1 cellular context compared by ENCODE assay signal in the genomic region with DNA sequence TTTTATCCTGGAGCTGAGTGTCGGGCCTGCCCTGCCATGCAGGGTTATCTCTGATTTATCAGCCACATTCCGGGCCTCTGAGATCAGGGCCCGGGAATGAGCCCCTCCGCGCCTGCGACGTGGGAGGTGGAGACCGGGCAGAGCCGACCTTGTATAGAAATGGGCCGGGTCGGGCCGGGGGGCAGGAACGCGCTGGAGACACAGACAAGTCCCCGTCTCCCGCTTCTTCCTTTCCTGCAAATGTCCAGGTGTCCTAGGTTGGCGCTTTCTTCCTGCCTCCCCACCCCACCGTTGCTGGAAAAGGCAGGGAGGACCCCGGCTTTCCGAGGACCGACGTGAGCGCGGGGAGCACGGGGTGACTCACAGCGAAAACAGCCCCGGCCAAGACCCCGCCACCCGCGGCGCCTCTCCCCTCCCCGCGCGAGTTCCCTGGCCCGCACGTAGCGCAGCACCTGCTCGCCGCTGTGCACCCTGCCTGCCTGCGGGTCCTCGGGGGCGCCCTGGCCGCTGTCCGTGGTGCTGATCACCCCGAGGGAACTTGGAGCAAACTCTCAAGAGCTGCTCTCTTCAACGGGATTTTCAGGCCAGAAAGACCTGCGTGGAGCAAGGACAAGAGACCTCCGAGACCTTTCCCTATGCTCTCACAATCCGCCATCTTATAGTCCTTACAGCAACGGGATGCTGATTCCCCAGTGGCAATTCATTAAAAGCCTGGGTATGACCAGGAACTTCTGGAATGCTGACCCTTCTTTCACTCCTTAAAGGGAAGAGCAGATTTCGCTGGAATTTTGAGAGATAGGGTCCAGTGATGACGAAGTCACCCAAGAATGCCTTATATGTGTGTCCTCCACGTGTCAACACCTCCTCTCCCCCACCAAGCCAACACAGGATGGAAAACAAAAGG.
TF ChIP-seq lines count a peak whose summit lies in the region.

No MANE protein-coding gene starts in this region.

TF ChIP-seq in HepG2, 621 proteins besides CTCF, POLR2A, EP300 and RAD21 (continued from another document and continues in another):
- TF ChIP-seq, protein P1, sequence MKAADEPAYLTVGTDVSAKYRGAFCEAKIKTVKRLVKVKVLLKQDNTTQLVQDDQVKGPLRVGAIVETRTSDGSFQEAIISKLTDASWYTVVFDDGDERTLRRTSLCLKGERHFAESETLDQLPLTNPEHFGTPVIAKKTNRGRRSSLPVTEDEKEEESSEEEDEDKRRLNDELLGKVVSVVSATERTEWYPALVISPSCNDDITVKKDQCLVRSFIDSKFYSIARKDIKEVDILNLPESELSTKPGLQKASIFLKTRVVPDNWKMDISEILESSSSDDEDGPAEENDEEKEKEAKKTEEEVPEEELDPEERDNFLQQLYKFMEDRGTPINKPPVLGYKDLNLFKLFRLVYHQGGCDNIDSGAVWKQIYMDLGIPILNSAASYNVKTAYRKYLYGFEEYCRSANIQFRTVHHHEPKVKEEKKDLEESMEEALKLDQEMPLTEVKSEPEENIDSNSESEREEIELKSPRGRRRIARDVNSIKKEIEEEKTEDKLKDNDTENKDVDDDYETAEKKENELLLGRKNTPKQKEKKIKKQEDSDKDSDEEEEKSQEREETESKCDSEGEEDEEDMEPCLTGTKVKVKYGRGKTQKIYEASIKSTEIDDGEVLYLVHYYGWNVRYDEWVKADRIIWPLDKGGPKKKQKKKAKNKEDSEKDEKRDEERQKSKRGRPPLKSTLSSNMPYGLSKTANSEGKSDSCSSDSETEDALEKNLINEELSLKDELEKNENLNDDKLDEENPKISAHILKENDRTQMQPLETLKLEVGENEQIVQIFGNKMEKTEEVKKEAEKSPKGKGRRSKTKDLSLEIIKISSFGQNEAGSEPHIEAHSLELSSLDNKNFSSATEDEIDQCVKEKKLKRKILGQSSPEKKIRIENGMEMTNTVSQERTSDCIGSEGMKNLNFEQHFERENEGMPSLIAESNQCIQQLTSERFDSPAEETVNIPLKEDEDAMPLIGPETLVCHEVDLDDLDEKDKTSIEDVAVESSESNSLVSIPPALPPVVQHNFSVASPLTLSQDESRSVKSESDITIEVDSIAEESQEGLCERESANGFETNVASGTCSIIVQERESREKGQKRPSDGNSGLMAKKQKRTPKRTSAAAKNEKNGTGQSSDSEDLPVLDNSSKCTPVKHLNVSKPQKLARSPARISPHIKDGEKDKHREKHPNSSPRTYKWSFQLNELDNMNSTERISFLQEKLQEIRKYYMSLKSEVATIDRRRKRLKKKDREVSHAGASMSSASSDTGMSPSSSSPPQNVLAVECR (CRISPR knock-in tag; IDR thresholded peaks at IDR 0.05; ENCODE audit: borderline replicate concordance): peak; percentile 85
- peak; percentile 92; the same call in 1 of the 2 replicates for TF ChIP-seq SIN3A (IDR thresholded peaks at IDR 0.05; ENCODE audit: borderline replicate concordance, low read depth, low read length)
- TF ChIP-seq, protein P2, sequence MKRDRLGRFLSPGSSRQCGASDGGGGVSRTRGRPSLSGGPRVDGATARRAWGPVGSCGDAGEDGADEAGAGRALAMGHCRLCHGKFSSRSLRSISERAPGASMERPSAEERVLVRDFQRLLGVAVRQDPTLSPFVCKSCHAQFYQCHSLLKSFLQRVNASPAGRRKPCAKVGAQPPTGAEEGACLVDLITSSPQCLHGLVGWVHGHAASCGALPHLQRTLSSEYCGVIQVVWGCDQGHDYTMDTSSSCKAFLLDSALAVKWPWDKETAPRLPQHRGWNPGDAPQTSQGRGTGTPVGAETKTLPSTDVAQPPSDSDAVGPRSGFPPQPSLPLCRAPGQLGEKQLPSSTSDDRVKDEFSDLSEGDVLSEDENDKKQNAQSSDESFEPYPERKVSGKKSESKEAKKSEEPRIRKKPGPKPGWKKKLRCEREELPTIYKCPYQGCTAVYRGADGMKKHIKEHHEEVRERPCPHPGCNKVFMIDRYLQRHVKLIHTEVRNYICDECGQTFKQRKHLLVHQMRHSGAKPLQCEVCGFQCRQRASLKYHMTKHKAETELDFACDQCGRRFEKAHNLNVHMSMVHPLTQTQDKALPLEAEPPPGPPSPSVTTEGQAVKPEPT (CRISPR knock-in tag; IDR thresholded peaks at IDR 0.05; ENCODE audit: low read depth): peak; percentile 96
- no peak for TF ChIP-seq TCF7 (IDR thresholded peaks at IDR 0.05; ENCODE audit: low read depth)
- peak; percentile 96; the same call in 1 of the 2 replicates for TF ChIP-seq ARHGAP35 (CRISPR knock-in tag; IDR thresholded peaks at IDR 0.05; ENCODE audit: borderline replicate concordance)
- TF ChIP-seq PAWR (CRISPR knock-in tag; IDR thresholded peaks at IDR 0.05; ENCODE audit: borderline replicate concordance): peak; percentile 95; the same call in 1 of the 2 replicates
- TF ChIP-seq ZNF441 (CRISPR knock-in tag; IDR thresholded peaks at IDR 0.05; ENCODE audit: borderline replicate concordance): peak; percentile 96
- TF ChIP-seq ZNF746 (CRISPR knock-in tag; IDR thresholded peaks at IDR 0.05): peak; percentile 43; the same call in 1 of the 2 replicates
- no peak for TF ChIP-seq FOXK2 (IDR thresholded peaks at IDR 0.05)
- TF ChIP-seq NPAS2 (CRISPR knock-in tag; IDR thresholded peaks at IDR 0.05; ENCODE audit: borderline replicate concordance): no peak
- no peak for TF ChIP-seq ZNF121 (CRISPR knock-in tag; IDR thresholded peaks at IDR 0.05)
- no peak; the same call in 1 of the 2 replicates for TF ChIP-seq HCFC1 (IDR thresholded peaks at IDR 0.05; ENCODE audit: low read depth, low read length)
- peak; percentile 99 for TF ChIP-seq ZNF557 (CRISPR knock-in tag; IDR thresholded peaks at IDR 0.05)
- no peak for TF ChIP-seq SMARCE1 (IDR thresholded peaks at IDR 0.05; ENCODE audit: borderline replicate concordance)
- TF ChIP-seq ZNF775 (CRISPR knock-in tag; IDR thresholded peaks at IDR 0.05; ENCODE audit: borderline replicate concordance): peak; percentile 75; the same call in 1 of the 2 replicates
- TF ChIP-seq, protein P3, sequence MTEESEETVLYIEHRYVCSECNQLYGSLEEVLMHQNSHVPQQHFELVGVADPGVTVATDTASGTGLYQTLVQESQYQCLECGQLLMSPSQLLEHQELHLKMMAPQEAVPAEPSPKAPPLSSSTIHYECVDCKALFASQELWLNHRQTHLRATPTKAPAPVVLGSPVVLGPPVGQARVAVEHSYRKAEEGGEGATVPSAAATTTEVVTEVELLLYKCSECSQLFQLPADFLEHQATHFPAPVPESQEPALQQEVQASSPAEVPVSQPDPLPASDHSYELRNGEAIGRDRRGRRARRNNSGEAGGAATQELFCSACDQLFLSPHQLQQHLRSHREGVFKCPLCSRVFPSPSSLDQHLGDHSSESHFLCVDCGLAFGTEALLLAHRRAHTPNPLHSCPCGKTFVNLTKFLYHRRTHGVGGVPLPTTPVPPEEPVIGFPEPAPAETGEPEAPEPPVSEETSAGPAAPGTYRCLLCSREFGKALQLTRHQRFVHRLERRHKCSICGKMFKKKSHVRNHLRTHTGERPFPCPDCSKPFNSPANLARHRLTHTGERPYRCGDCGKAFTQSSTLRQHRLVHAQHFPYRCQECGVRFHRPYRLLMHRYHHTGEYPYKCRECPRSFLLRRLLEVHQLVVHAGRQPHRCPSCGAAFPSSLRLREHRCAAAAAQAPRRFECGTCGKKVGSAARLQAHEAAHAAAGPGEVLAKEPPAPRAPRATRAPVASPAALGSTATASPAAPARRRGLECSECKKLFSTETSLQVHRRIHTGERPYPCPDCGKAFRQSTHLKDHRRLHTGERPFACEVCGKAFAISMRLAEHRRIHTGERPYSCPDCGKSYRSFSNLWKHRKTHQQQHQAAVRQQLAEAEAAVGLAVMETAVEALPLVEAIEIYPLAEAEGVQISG (CRISPR knock-in tag; IDR thresholded peaks at IDR 0.05): peak; percentile 90
- TF ChIP-seq ZNF468 (CRISPR knock-in tag; IDR thresholded peaks at IDR 0.05): peak; percentile 96
- peak; percentile 98; the same call in 1 of the 2 replicates for TF ChIP-seq ZNF83 (CRISPR knock-in tag; IDR thresholded peaks at IDR 0.05; ENCODE audit: borderline replicate concordance)
- peak; percentile 52 for TF ChIP-seq TEAD3 (CRISPR knock-in tag; optimal IDR thresholded peaks at IDR 0.05; ENCODE audit: borderline replicate concordance)
- peak; percentile 35; the same call in 1 of the 2 replicates for TF ChIP-seq HOXA7 (CRISPR knock-in tag; IDR thresholded peaks at IDR 0.05)
- no peak for TF ChIP-seq KDM5A (IDR thresholded peaks at IDR 0.05; ENCODE audit: borderline replicate concordance, low read length)
- TF ChIP-seq EZH2 (conservative IDR thresholded peaks at IDR 0.05; ENCODE audit: low read depth, low read length): no peak
- no peak for TF ChIP-seq SMARCC2 (IDR thresholded peaks at IDR 0.05)
- TF ChIP-seq, protein P4, sequence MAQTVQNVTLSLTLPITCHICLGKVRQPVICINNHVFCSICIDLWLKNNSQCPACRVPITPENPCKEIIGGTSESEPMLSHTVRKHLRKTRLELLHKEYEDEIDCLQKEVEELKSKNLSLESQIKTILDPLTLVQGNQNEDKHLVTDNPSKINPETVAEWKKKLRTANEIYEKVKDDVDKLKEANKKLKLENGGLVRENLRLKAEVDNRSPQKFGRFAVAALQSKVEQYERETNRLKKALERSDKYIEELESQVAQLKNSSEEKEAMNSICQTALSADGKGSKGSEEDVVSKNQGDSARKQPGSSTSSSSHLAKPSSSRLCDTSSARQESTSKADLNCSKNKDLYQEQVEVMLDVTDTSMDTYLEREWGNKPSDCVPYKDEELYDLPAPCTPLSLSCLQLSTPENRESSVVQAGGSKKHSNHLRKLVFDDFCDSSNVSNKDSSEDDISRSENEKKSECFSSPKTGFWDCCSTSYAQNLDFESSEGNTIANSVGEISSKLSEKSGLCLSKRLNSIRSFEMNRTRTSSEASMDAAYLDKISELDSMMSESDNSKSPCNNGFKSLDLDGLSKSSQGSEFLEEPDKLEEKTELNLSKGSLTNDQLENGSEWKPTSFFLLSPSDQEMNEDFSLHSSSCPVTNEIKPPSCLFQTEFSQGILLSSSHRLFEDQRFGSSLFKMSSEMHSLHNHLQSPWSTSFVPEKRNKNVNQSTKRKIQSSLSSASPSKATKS (CRISPR knock-in tag; IDR thresholded peaks at IDR 0.05): no peak
- TF ChIP-seq NKX3-1 (CRISPR knock-in tag; IDR thresholded peaks at IDR 0.05): peak; percentile 99
- TF ChIP-seq ZC3H4 (CRISPR knock-in tag; IDR thresholded peaks at IDR 0.05; ENCODE audit: borderline replicate concordance): peak; percentile 59; the same call in 1 of the 2 replicates
- TF ChIP-seq KDM6A (CRISPR knock-in tag; IDR thresholded peaks at IDR 0.05; ENCODE audit: low read depth): 0 out of 2 replicates have a peak, but pooled peaks have one; percentile 23
- TF ChIP-seq MBD4 (IDR thresholded peaks at IDR 0.05; ENCODE audit: borderline replicate concordance, low read length): no peak
- peak; percentile 79 for TF ChIP-seq GATAD2A (CRISPR knock-in tag; IDR thresholded peaks at IDR 0.05)
- TF ChIP-seq TCF7L2 (IDR thresholded peaks at IDR 0.05; ENCODE audit: low read depth, low read length): no peak
- TF ChIP-seq ZNF251 (CRISPR knock-in tag; IDR thresholded peaks at IDR 0.05): peak; percentile 64; the same call in 1 of the 2 replicates
- TF ChIP-seq, protein P5, sequence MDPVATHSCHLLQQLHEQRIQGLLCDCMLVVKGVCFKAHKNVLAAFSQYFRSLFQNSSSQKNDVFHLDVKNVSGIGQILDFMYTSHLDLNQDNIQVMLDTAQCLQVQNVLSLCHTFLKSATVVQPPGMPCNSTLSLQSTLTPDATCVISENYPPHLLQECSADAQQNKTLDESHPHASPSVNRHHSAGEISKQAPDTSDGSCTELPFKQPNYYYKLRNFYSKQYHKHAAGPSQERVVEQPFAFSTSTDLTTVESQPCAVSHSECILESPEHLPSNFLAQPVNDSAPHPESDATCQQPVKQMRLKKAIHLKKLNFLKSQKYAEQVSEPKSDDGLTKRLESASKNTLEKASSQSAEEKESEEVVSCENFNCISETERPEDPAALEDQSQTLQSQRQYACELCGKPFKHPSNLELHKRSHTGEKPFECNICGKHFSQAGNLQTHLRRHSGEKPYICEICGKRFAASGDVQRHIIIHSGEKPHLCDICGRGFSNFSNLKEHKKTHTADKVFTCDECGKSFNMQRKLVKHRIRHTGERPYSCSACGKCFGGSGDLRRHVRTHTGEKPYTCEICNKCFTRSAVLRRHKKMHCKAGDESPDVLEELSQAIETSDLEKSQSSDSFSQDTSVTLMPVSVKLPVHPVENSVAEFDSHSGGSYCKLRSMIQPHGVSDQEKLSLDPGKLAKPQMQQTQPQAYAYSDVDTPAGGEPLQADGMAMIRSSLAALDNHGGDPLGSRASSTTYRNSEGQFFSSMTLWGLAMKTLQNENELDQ (CRISPR knock-in tag; IDR thresholded peaks at IDR 0.05; ENCODE audit: borderline replicate concordance): peak; percentile 98
- TF ChIP-seq ZNF20 (CRISPR knock-in tag; IDR thresholded peaks at IDR 0.05): no peak
- peak; percentile 87 for TF ChIP-seq ZNF329 (CRISPR knock-in tag; IDR thresholded peaks at IDR 0.05; ENCODE audit: low read depth)
- peak; percentile 97 for TF ChIP-seq ATF7-NPFF (CRISPR knock-in tag; IDR thresholded peaks at IDR 0.05; ENCODE audit: low read depth)
- TF ChIP-seq, protein P6, sequence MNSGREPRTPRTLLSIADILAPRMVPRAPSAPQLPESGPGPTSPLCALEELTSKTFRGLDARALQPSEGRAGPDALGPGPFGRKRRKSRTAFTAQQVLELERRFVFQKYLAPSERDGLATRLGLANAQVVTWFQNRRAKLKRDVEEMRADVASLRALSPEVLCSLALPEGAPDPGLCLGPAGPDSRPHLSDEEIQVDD (CRISPR knock-in tag; IDR thresholded peaks at IDR 0.05; ENCODE audit: borderline replicate concordance): peak; percentile 85; the same call in 1 of the 2 replicates
- TF ChIP-seq, protein P7, sequence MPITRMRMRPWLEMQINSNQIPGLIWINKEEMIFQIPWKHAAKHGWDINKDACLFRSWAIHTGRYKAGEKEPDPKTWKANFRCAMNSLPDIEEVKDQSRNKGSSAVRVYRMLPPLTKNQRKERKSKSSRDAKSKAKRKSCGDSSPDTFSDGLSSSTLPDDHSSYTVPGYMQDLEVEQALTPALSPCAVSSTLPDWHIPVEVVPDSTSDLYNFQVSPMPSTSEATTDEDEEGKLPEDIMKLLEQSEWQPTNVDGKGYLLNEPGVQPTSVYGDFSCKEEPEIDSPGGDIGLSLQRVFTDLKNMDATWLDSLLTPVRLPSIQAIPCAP (CRISPR knock-in tag; IDR thresholded peaks at IDR 0.05; ENCODE audit: low read depth): peak; percentile 73; the same call in 1 of the 2 replicates
- no peak for TF ChIP-seq ZNF572 (CRISPR knock-in tag; IDR thresholded peaks at IDR 0.05)
- TF ChIP-seq SP2 (CRISPR knock-in tag; IDR thresholded peaks at IDR 0.05): no peak
- no peak for TF ChIP-seq ZNF615 (CRISPR knock-in tag; IDR thresholded peaks at IDR 0.05; ENCODE audit: borderline replicate concordance)
- TF ChIP-seq, protein P8, sequence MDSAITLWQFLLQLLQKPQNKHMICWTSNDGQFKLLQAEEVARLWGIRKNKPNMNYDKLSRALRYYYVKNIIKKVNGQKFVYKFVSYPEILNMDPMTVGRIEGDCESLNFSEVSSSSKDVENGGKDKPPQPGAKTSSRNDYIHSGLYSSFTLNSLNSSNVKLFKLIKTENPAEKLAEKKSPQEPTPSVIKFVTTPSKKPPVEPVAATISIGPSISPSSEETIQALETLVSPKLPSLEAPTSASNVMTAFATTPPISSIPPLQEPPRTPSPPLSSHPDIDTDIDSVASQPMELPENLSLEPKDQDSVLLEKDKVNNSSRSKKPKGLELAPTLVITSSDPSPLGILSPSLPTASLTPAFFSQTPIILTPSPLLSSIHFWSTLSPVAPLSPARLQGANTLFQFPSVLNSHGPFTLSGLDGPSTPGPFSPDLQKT (CRISPR knock-in tag; IDR thresholded peaks at IDR 0.05; ENCODE audit: borderline replicate concordance): 0 out of 2 replicates have a peak, but pooled peaks have one; percentile 42
- TF ChIP-seq ZNF235 (CRISPR knock-in tag; IDR thresholded peaks at IDR 0.05; ENCODE audit: borderline replicate concordance): no peak
- TF ChIP-seq FOXM1 (CRISPR knock-in tag; IDR thresholded peaks at IDR 0.05): peak; percentile 88
- peak; percentile 63; the same call in 1 of the 2 replicates for TF ChIP-seq ZNF850 (CRISPR knock-in tag; conservative IDR thresholded peaks at IDR 0.05)
- TF ChIP-seq ZNF569 (CRISPR knock-in tag; IDR thresholded peaks at IDR 0.05; ENCODE audit: borderline replicate concordance): no peak
- no peak for TF ChIP-seq MATR3 (CRISPR knock-in tag; IDR thresholded peaks at IDR 0.05)
